ENCODE assay signal across 8 cellular contexts in the genomic region with DNA sequence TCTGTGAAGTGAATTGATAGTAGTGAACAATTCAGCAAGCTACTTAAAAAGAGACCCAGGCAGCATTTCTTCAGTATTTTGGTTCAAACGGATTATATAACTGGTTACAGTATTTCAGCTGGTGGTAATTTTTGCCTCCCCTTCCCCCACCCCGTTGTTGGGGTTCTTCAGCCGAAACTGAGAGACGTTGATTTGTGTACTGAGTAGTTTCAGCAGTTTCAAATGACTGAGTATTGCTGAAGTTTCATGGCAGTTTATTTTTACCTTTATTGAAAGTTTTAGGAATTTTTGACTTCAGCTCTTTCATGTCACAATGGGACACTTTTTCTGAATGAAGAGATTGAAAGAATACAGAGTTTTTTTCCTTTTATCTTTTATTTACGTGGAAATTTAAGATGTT. TPM values are rescaled to one million over a fixed set of nuclear protein-coding genes. Genes with fewer than 3 reads are reported as not detected.
DNase-seq lines count a peak whose midpoint lies in the region; ATAC-seq, FAIRE-seq and TF ChIP-seq lines count a peak whose summit lies in the region.

No MANE protein-coding gene starts in this region.

- peak overlapping the region; percentile 99 for H3K27ac ChIP-seq in KMS-11
- no peak overlapping the region for H3K27ac ChIP-seq in iPS-20b (ENCODE audit: low read length)

- no peaks in the 10 kb centered on the region for H3K9me3 Mint-ChIP-seq in activated naive CD8-positive, alpha-beta T cell treated with anti-CD3 and anti-CD28 coated beads for 36 hours

- peaks cover 68% of the 10 kb centered on the region for H3K79me2 ChIP-seq in KMS-11 (ENCODE audit: insufficient read depth, low read depth)

- peak overlapping the region; percentile 84 for H3K4me3 ChIP-seq in GM08714 (ENCODE audit: low read length)
- peak overlapping the region; percentile 42 for H3K4me3 ChIP-seq in KMS-11 (IDR thresholded peaks at IDR 0.05; ENCODE audit: insufficient read depth, low read depth, low read length)
- peak overlapping the region; percentile 95 for H3K4me3 ChIP-seq in iPS-20b (ENCODE audit: low read length)

- no peak for FAIRE-seq in HTR-8/SVneo (lab: Jason Lieb, UNC)

- no peaks in the 10 kb centered on the region for H3K27me3 ChIP-seq in KMS-11 (ENCODE audit: insufficient read depth, low read depth)
- no peaks in the 10 kb centered on the region for H3K27me3 ChIP-seq in iPS-20b (ENCODE audit: insufficient read depth, low read length)

- peak overlapping the region; percentile 91 for H3K27ac Mint-ChIP-seq in activated naive CD8-positive, alpha-beta T cell treated with anti-CD3 and anti-CD28 coated beads for 36 hours

- H3K4me1 Mint-ChIP-seq in activated naive CD8-positive, alpha-beta T cell treated with anti-CD3 and anti-CD28 coated beads for 36 hours: peaks cover 40% of the 10 kb centered on the region

- ATAC-seq in HG03442 (IDR thresholded peaks at IDR 0.05; ENCODE audit: unreplicated experiment): no peak

- peak overlapping the region; percentile 72 for H3K4me2 ChIP-seq in KMS-11

- peak; percentile 53 for DNase-seq in activated naive CD8-positive, alpha-beta T cell treated with anti-CD3 and anti-CD28 coated beads for 36 hours
- DNase-seq in stimulated activated CD4-positive, alpha-beta T cell treated with anti-CD3 and anti-CD28 coated beads, Interleukin-2, amount 100 ng/mL, for 24 hours: peak; percentile 57 to 66
- no peak for DNase-seq in HTR-8/SVneo (ENCODE audit: insufficient read length, low spot score)
- no peak for DNase-seq in ecto neural progenitor cell (ENCODE audit: low spot score)

- no peaks in the 10 kb centered on the region for H3K27me3 Mint-ChIP-seq in activated naive CD8-positive, alpha-beta T cell treated with anti-CD3 and anti-CD28 coated beads for 36 hours

- no peak overlapping the region for H2AFZ ChIP-seq in KMS-11 (ENCODE audit: low read depth)

- H3K36me3 ChIP-seq in KMS-11 (ENCODE audit: insufficient read depth): peaks cover 15% of the 10 kb centered on the region
- H3K36me3 ChIP-seq in iPS-20b (ENCODE audit: insufficient read depth, low read depth, low read length): peaks cover 42% of the 10 kb centered on the region

- peaks cover 55% of the 10 kb centered on the region for H3K36me3 Mint-ChIP-seq in activated naive CD8-positive, alpha-beta T cell treated with anti-CD3 and anti-CD28 coated beads for 36 hours

- peaks cover 38% of the 10 kb centered on the region for H3K4me1 ChIP-seq in KMS-11 (ENCODE audit: low read depth, poor library complexity, severe bottlenecking)
- peaks cover 8% of the 10 kb centered on the region; the same call in 1 of the 2 replicates for H3K4me1 ChIP-seq in iPS-20b (ENCODE audit: insufficient read depth, low read length)

- peak overlapping the region; percentile 99 for H3K9ac ChIP-seq in KMS-11
- peak overlapping the region; percentile 99; the same call in 1 of the 2 replicates for H3K9ac ChIP-seq in iPS-20b (ENCODE audit: low read depth, low read length)

- no peaks in the 10 kb centered on the region for H3K9me3 ChIP-seq in iPS-20b (ENCODE audit: insufficient read depth, low read depth, low read length)

- peak overlapping the region; percentile 90 for H3K4me3 Mint-ChIP-seq in activated naive CD8-positive, alpha-beta T cell treated with anti-CD3 and anti-CD28 coated beads for 36 hours

- TF ChIP-seq CTCF in KMS-11 (conservative IDR thresholded peaks at IDR 0.05; ENCODE audit: low read depth, low read length): no peak

- H4K20me1 ChIP-seq in KMS-11 (ENCODE audit: insufficient read depth): peaks cover 37% of the 10 kb centered on the region

RNA-seq across cellular contexts. Expression of a gene that starts 1.7 kb away (rescaled TPM):
- 10 to 100 TPM; 82.2 to 84.6 TPM for total RNA-seq in activated naive CD8-positive, alpha-beta T cell treated with anti-CD3 and anti-CD28 coated beads for 36 hours

Comparison
In these comparisons a context has a peak if more than half of its experiments do, and no peak if none do; other contexts are left out.
1. H3K4me3 ChIP-seq: peak in every context shown above with its lines; median percentile 95 in iPS-20b; 84 in GM08714; 42 in KMS-11.
2. DNase-seq: peak in activated naive CD8-positive, alpha-beta T cell treated with anti-CD3 and anti-CD28 coated beads for 36 hours (single experiment) and stimulated activated CD4-positive, alpha-beta T cell treated with anti-CD3 and anti-CD28 coated beads, Interleukin-2, amount 100 ng/mL, for 24 hours (2 of 2); none in HTR-8/SVneo (single experiment) and ecto neural progenitor cell (single experiment).